ENCODE assay signal across 10 cellular contexts in genomic region chr12:75635606-75636444, GRCh38.
A peak's percentile ranks its signal among the peaks of the same experiment; 100 is the strongest.
DNase-seq lines count a peak whose midpoint lies in the region; ATAC-seq and TF ChIP-seq lines count a peak whose summit lies in the region.
"Had no signal": no experiment of that assay in that cellular context is flagged by ENCODE, and none has a peak within 500 bp of the region (broad histone marks: within the 10 kb centered on the region; RNA-seq: fewer than 3 reads in every experiment).

No MANE protein-coding gene starts in this region.

- H3K27ac Mint-ChIP-seq in activated T-helper 17 cell treated with anti-CD3 and anti-CD28 coated beads, Interleukin-2, amount 50 U/mL, for 72 hours: peak overlapping the region; percentile 55
- H3K27ac Mint-ChIP-seq in nephron: peak overlapping the region in 2 of 3 experiments; percentile 28 to 55

- H3K36me3 Mint-ChIP-seq in activated T-helper 17 cell treated with anti-CD3 and anti-CD28 coated beads, Interleukin-2, amount 50 U/mL, for 72 hours (ENCODE audit: low read depth): peaks cover under 1% of the 10 kb centered on the region
- no peaks in the 10 kb centered on the region for H3K36me3 Mint-ChIP-seq in nephron (ENCODE audit: low read depth)

- TF ChIP-seq CTCF in nephron (IDR thresholded peaks at IDR 0.05; ENCODE audit: unreplicated experiment in 3 of 3): no peak
- TF ChIP-seq CTCF in right atrium auricular region (IDR thresholded peaks at IDR 0.05): no peak

- no peaks in the 10 kb centered on the region for H3K27me3 Mint-ChIP-seq in activated T-helper 17 cell treated with anti-CD3 and anti-CD28 coated beads, Interleukin-2, amount 50 U/mL, for 72 hours
- no peaks in the 10 kb centered on the region for H3K27me3 Mint-ChIP-seq in nephron (ENCODE audit: low read depth)

- H3K27ac ChIP-seq in right atrium auricular region: no peak overlapping the region
- H3K27ac ChIP-seq: esophagus muscularis mucosa, thoracic aorta had no signal

- no peaks in the 10 kb centered on the region for H3K36me3 ChIP-seq in right atrium auricular region
- H3K36me3 ChIP-seq: esophagus muscularis mucosa, thoracic aorta had no signal

- H3K27me3 ChIP-seq in right atrium auricular region: no peaks in the 10 kb centered on the region
- H3K27me3 ChIP-seq: esophagus muscularis mucosa had no signal

- DNase-seq in NK-92 treated with Interleukin-12 subunit alpha and Interleukin-12 subunit beta, amount 100 ng/mL, for 24 hours (lab: John Stamatoyannopoulos, UW): peak; percentile 39
- no peak for DNase-seq in NK-92 (lab: John Stamatoyannopoulos, UW; ENCODE audit: unreplicated experiment)
- no peak for DNase-seq in NCI-H2029 treated with DMSO at 0.1 percent for 48 hours (lab: John Stamatoyannopoulos, UW)
- DNase-seq in right atrium auricular region (ENCODE audit: low spot score): no peak
- no peak for DNase-seq in activated CD8-positive, alpha-beta memory T cell treated with anti-CD3 and anti-CD28 coated beads, Interleukin-2, amount 50 U/mL, for 48 hours

- peaks cover 20% of the 10 kb centered on the region for H3K4me1 Mint-ChIP-seq in activated T-helper 17 cell treated with anti-CD3 and anti-CD28 coated beads, Interleukin-2, amount 50 U/mL, for 72 hours
- H3K4me1 Mint-ChIP-seq in nephron: peaks cover 42% of the 10 kb centered on the region

- no peaks in the 10 kb centered on the region for H3K4me1 ChIP-seq in right atrium auricular region

- peak; percentile 55 for ATAC-seq in HG03378 (IDR thresholded peaks at IDR 0.05; ENCODE audit: unreplicated experiment)
- peak; percentile 96 for ATAC-seq in activated T-helper 17 cell treated with anti-CD3 and anti-CD28 coated beads, Interleukin-2, amount 50 U/mL, for 72 hours (replicated peaks)

- H3K9me3 Mint-ChIP-seq in activated T-helper 17 cell treated with anti-CD3 and anti-CD28 coated beads, Interleukin-2, amount 50 U/mL, for 72 hours: no peaks in the 10 kb centered on the region
- H3K9me3 Mint-ChIP-seq in nephron: no peaks in the 10 kb centered on the region

- no peaks in the 10 kb centered on the region for H3K9me3 ChIP-seq in right atrium auricular region
- H3K9me3 ChIP-seq: esophagus muscularis mucosa, thoracic aorta had no signal

- no peak overlapping the region for H3K4me3 ChIP-seq in right atrium auricular region
- H3K4me3 ChIP-seq: esophagus muscularis mucosa, thoracic aorta had no signal

- peak overlapping the region; percentile 11 for H3K4me3 Mint-ChIP-seq in activated T-helper 17 cell treated with anti-CD3 and anti-CD28 coated beads, Interleukin-2, amount 50 U/mL, for 72 hours
- H3K4me3 Mint-ChIP-seq in nephron: no peak overlapping the region
